In the genomic region with DNA sequence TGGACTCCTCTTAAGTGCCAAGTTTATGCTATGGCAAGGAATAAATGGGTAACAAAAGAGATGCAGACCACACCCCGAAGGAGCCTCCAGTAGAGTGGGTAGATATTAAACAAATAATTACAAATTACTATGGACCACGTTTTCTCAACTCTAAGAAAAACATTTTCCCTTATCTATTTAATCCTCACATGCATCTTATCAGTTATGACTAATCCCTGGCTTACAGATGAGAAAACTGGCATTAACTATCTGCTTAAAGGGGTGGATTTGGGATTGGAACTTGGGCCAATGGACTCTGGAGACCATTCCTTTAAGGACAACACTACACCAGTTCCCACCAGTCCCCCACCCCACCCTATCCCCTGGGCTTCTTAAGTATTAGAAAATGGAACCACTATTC, we compare ENCODE assay signal across 1 cellular context.
A peak's percentile ranks its signal among the peaks of the same experiment; 100 is the strongest.
TF ChIP-seq lines count a peak whose summit lies in the region.

No MANE protein-coding gene starts in this region.

TF ChIP-seq in K562, 482 proteins besides CTCF, POLR2A, EP300 and RAD21:
- peak; percentile 79 for TF ChIP-seq FOSL1 (tag; conservative IDR thresholded peaks at IDR 0.05)
- TF ChIP-seq PHB2 (IDR thresholded peaks at IDR 0.05; ENCODE audit: low read depth), result no peak
- no peak for TF ChIP-seq TEAD1 (CRISPR knock-in tag; IDR thresholded peaks at IDR 0.05)
- TF ChIP-seq JUND (IDR thresholded peaks at IDR 0.05; ENCODE audit: borderline replicate concordance, low read depth, low read length), result peak; percentile 61
- no peak for TF ChIP-seq JUND (tag; IDR thresholded peaks at IDR 0.05; ENCODE audit: borderline replicate concordance, low read depth, low read length)
- TF ChIP-seq ZKSCAN8 (CRISPR knock-in tag; IDR thresholded peaks at IDR 0.05), result no peak
- TF ChIP-seq, protein P1, sequence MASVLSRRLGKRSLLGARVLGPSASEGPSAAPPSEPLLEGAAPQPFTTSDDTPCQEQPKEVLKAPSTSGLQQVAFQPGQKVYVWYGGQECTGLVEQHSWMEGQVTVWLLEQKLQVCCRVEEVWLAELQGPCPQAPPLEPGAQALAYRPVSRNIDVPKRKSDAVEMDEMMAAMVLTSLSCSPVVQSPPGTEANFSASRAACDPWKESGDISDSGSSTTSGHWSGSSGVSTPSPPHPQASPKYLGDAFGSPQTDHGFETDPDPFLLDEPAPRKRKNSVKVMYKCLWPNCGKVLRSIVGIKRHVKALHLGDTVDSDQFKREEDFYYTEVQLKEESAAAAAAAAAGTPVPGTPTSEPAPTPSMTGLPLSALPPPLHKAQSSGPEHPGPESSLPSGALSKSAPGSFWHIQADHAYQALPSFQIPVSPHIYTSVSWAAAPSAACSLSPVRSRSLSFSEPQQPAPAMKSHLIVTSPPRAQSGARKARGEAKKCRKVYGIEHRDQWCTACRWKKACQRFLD (CRISPR knock-in tag; IDR thresholded peaks at IDR 0.05), result 0 out of 2 replicates have a peak, but pooled peaks have one; percentile 13
- TF ChIP-seq KLF6 (CRISPR knock-in tag; IDR thresholded peaks at IDR 0.05; ENCODE audit: borderline replicate concordance), result no peak
- no peak for TF ChIP-seq JUN (IDR thresholded peaks at IDR 0.05; ENCODE audit: borderline replicate concordance, low read depth, low read length)
- no peak for TF ChIP-seq JUN (CRISPR knock-in tag; IDR thresholded peaks at IDR 0.05; ENCODE audit: borderline replicate concordance)
- no peak for TF ChIP-seq KHSRP (IDR thresholded peaks at IDR 0.05)
